ENCODE assay signal across 1 cellular context in the genomic region with DNA sequence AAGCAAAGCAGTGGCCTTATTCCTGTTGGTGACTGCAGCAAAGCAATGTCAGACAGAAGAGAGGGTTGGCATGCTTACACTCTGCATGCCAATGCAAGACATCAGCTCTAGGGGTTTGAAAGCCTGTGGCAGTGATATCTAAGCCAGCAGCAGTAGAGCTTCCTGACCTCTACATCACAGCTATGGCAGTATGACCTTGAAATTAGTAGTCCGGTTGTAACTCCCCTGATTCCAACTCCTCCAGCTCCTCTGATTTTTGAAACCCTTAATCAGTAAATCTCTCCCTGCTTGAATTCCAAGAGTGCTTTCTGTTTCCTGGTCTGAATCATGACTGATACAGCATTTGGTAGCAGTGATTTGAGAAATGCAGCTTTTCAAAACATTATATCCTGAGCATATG.
TF ChIP-seq lines count a peak whose summit lies in the region.

No MANE protein-coding gene starts in this region.

TF ChIP-seq in H1, 55 proteins besides CTCF, POLR2A, EP300 and RAD21:
- no peak for TF ChIP-seq CBX5 (IDR thresholded peaks at IDR 0.05; ENCODE audit: low read depth, low read length)
- TF ChIP-seq SIN3A (conservative IDR thresholded peaks at IDR 0.05 in 1 of 2, IDR thresholded peaks at IDR 0.05 in 1 of 2; ENCODE audit: low read depth in 1 of 2, low read length in 2 of 2): no peak
- no peak for TF ChIP-seq NRF1 (IDR thresholded peaks at IDR 0.05; ENCODE audit: low read depth, low read length)
- no peak for TF ChIP-seq MAFK (IDR thresholded peaks at IDR 0.05; ENCODE audit: low read depth, low read length)
- TF ChIP-seq SP1 (IDR thresholded peaks at IDR 0.05; ENCODE audit: low read depth, low read length): no peak
- no peak for TF ChIP-seq KDM4A (IDR thresholded peaks at IDR 0.05; ENCODE audit: low read depth, low read length, severe bottlenecking)
TF ChIP-seq in H1: peak in this region for 0.
